ENCODE assay signal across 18 cellular contexts in the genomic region with DNA sequence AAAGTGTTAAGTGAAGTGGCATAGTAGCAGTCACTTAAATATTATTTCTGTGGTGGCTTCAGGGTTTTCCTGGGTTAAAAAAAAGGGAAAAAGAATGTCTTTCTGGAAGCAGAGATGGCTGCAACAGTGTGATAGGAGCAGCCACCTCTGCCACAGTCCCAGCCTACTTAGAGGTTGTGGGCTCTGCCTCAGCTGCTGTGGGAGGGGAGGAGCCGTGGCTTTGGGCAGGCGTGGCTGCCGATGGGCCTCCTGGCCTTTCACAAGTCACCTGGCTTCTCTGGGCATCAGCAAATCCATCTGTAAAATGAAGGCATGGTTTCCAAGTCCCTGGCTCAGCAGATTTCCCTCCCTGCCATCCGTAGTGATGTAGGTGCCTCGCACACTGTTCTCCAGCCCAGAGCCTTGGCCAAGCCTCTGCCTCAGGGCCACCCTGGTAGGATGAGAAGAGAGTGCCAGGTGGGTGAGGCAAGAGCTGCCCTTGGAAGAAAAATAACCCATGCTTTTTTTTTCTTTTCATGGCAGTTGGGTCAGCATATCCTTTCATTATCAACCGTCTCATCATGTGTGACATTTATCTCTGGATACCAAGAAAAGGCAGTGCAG.
A peak's percentile ranks its signal among the peaks of the same experiment; 100 is the strongest.
DNase-seq lines count a peak whose midpoint lies in the region; ATAC-seq and TF ChIP-seq lines count a peak whose summit lies in the region.
"Had no signal": no experiment of that assay in that cellular context is flagged by ENCODE, and none has a peak within 500 bp of the region (broad histone marks: within the 10 kb centered on the region; RNA-seq: fewer than 3 reads in every experiment).

No MANE protein-coding gene starts in this region.

- H3K4me3 Mint-ChIP-seq in activated naive CD8-positive, alpha-beta T cell treated with anti-CD3 and anti-CD28 coated beads, Interleukin-2, amount 10 ng/mL, durations not matched to agents 7 days and 5 days = no peak overlapping the region
- no peak overlapping the region for H3K4me3 Mint-ChIP-seq in activated naive CD8-positive, alpha-beta T cell treated with anti-CD3 and anti-CD28 coated beads for 36 hours
- no peak overlapping the region for H3K4me3 Mint-ChIP-seq in stimulated activated naive B cell treated with anti-CD40 and anti-IgM and Interleukin-4, amounts not matched to agents 10 μg/mL and 1 μg/mL and 100 μg/mL, for 72 hours
- H3K4me3 Mint-ChIP-seq in CD4-positive, alpha-beta memory T cell = no peak overlapping the region
- H3K4me3 Mint-ChIP-seq: CD4-positive, alpha-beta T cell; GM23338 had no signal

- in situ Hi-C loops in SK-MEL-5 (cut with HindIII; ENCODE audit: low pct_unique_long_range_greater_than_20kb, low sequenced_read_pairs) = no loop called here

- peak; percentile 76 for ATAC-seq in activated naive CD8-positive, alpha-beta T cell treated with anti-CD3 and anti-CD28 coated beads, Interleukin-2, amount 10 ng/mL, durations not matched to agents 7 days and 5 days (ENCODE audit: low read depth)
- ATAC-seq in stimulated activated naive B cell treated with anti-CD40 and anti-IgM and Interleukin-4, amounts not matched to agents 10 μg/mL and 1 μg/mL and 100 μg/mL, for 72 hours (replicated peaks) = no peak
- ATAC-seq: GM23338, K562 had no signal

- POLR2A ChIA-PET in activated naive CD8-positive, alpha-beta T cell treated with anti-CD3 and anti-CD28 coated beads, Interleukin-2, amount 10 ng/mL, durations not matched to agents 7 days and 5 days (lab: Charles Lee) = no interaction called here
- POLR2A ChIA-PET in CD4-positive, alpha-beta memory T cell (lab: Charles Lee; ENCODE audit: partially characterized antibody) = no interaction called here

- no peak overlapping the region for H3K27ac Mint-ChIP-seq in activated naive CD8-positive, alpha-beta T cell treated with anti-CD3 and anti-CD28 coated beads, Interleukin-2, amount 10 ng/mL, durations not matched to agents 7 days and 5 days
- no peak overlapping the region for H3K27ac Mint-ChIP-seq in activated naive CD8-positive, alpha-beta T cell treated with anti-CD3 and anti-CD28 coated beads for 36 hours
- H3K27ac Mint-ChIP-seq in stimulated activated naive B cell treated with anti-CD40 and anti-IgM and Interleukin-4, amounts not matched to agents 10 μg/mL and 1 μg/mL and 100 μg/mL, for 72 hours = peak overlapping the region; percentile 42
- H3K27ac Mint-ChIP-seq in CD4-positive, alpha-beta memory T cell = no peak overlapping the region
- H3K27ac Mint-ChIP-seq: CD4-positive, alpha-beta T cell; GM23338 had no signal

- intact Hi-C loops in CD4-positive, alpha-beta memory T cell (cut with micrococcal nuclease) = no loop called here

- H3K9me3 Mint-ChIP-seq in activated naive CD8-positive, alpha-beta T cell treated with anti-CD3 and anti-CD28 coated beads, Interleukin-2, amount 10 ng/mL, durations not matched to agents 7 days and 5 days = no peaks in the 10 kb centered on the region
- no peaks in the 10 kb centered on the region for H3K9me3 Mint-ChIP-seq in activated naive CD8-positive, alpha-beta T cell treated with anti-CD3 and anti-CD28 coated beads for 36 hours
- H3K9me3 Mint-ChIP-seq in stimulated activated naive B cell treated with anti-CD40 and anti-IgM and Interleukin-4, amounts not matched to agents 10 μg/mL and 1 μg/mL and 100 μg/mL, for 72 hours = no peaks in the 10 kb centered on the region
- no peaks in the 10 kb centered on the region for H3K9me3 Mint-ChIP-seq in CD4-positive, alpha-beta memory T cell
- H3K9me3 Mint-ChIP-seq: CD4-positive, alpha-beta T cell; GM23338 had no signal

- H3K4me1 ChIP-seq in BE2C = peaks cover 3% of the 10 kb centered on the region; the same call in 1 of the 2 replicates
- no peaks in the 10 kb centered on the region for H3K4me1 ChIP-seq in CD4-positive, alpha-beta memory T cell (ENCODE audit: insufficient read depth, low read length)

- no peaks in the 10 kb centered on the region for H3K27me3 ChIP-seq in BE2C
- no peaks in the 10 kb centered on the region for H3K27me3 ChIP-seq in CD4-positive, alpha-beta memory T cell (ENCODE audit: insufficient read depth, low read length)

- DNase-seq in activated naive CD8-positive, alpha-beta T cell treated with anti-CD3 and anti-CD28 coated beads, Interleukin-2, amount 10 ng/mL, durations not matched to agents 7 days and 5 days = peak; percentile 33
- DNase-seq in activated naive CD8-positive, alpha-beta T cell treated with anti-CD3 and anti-CD28 coated beads for 36 hours = no peak
- DNase-seq in SK-MEL-5 (ENCODE audit: low read depth, low spot score) (peak; percentile 24), myocyte (ENCODE audit: low read depth) (peak; percentile 77), BE2C (no peak), NCI-H2227 treated with DMSO at 0.1 percent for 48 hours (lab: John Stamatoyannopoulos, UW) (no peak)
- no peak for DNase-seq in stimulated activated naive B cell treated with anti-CD40 and anti-IgM and Interleukin-4, amounts not matched to agents 10 μg/mL and 1 μg/mL and 100 μg/mL, for 72 hours
- DNase-seq in CD4-positive, alpha-beta memory T cell = no peak
- DNase-seq: Calu3; CD4-positive, alpha-beta T cell; DMS53; NCI-H1105; NCI-H1694; NCI-H2081 treated with DMSO at 0.1 percent for 48 hours; NK-92 treated with Interleukin-12 subunit alpha and Interleukin-12 subunit beta, amount 100 ng/mL, for 24 hours; SIG-M5 had no signal

- no peak for TF ChIP-seq CTCF in BE2C (IDR thresholded peaks at IDR 0.05; ENCODE audit: low read depth, low read length)

- H3K36me3 Mint-ChIP-seq in activated naive CD8-positive, alpha-beta T cell treated with anti-CD3 and anti-CD28 coated beads, Interleukin-2, amount 10 ng/mL, durations not matched to agents 7 days and 5 days = peaks cover 21% of the 10 kb centered on the region
- peaks cover 26% of the 10 kb centered on the region for H3K36me3 Mint-ChIP-seq in activated naive CD8-positive, alpha-beta T cell treated with anti-CD3 and anti-CD28 coated beads for 36 hours
- peaks cover 42 to 48% of the 10 kb centered on the region in 2 donors for H3K36me3 Mint-ChIP-seq in stimulated activated naive B cell treated with anti-CD40 and anti-IgM and Interleukin-4, amounts not matched to agents 10 μg/mL and 1 μg/mL and 100 μg/mL, for 72 hours
- peaks cover 36 to 65% of the 10 kb centered on the region in 2 donors for H3K36me3 Mint-ChIP-seq in CD4-positive, alpha-beta memory T cell

- no peaks in the 10 kb centered on the region for H3K36me3 ChIP-seq in BE2C
- H3K36me3 ChIP-seq in CD4-positive, alpha-beta memory T cell (ENCODE audit: insufficient read depth, low read length) = peaks cover 8% of the 10 kb centered on the region

- no peak overlapping the region for H3K4me3 ChIP-seq in BE2C (ENCODE audit: low read depth, low read length)
- no peak overlapping the region for H3K4me3 ChIP-seq in CD4-positive, alpha-beta memory T cell (ENCODE audit: low read length in 2 of 2)
- H3K4me3 ChIP-seq: GM23338, K562 had no signal

- no peak overlapping the region for H3K27ac ChIP-seq in CD4-positive, alpha-beta memory T cell (ENCODE audit: low read depth, low read length)

- H3K27me3 Mint-ChIP-seq in activated naive CD8-positive, alpha-beta T cell treated with anti-CD3 and anti-CD28 coated beads, Interleukin-2, amount 10 ng/mL, durations not matched to agents 7 days and 5 days = no peaks in the 10 kb centered on the region
- no peaks in the 10 kb centered on the region for H3K27me3 Mint-ChIP-seq in activated naive CD8-positive, alpha-beta T cell treated with anti-CD3 and anti-CD28 coated beads for 36 hours
- no peaks in the 10 kb centered on the region for H3K27me3 Mint-ChIP-seq in stimulated activated naive B cell treated with anti-CD40 and anti-IgM and Interleukin-4, amounts not matched to agents 10 μg/mL and 1 μg/mL and 100 μg/mL, for 72 hours
- H3K27me3 Mint-ChIP-seq in CD4-positive, alpha-beta memory T cell = no peaks in the 10 kb centered on the region
- H3K27me3 Mint-ChIP-seq: CD4-positive, alpha-beta T cell had no signal

- peaks cover 8% of the 10 kb centered on the region for H3K4me1 Mint-ChIP-seq in activated naive CD8-positive, alpha-beta T cell treated with anti-CD3 and anti-CD28 coated beads, Interleukin-2, amount 10 ng/mL, durations not matched to agents 7 days and 5 days
- H3K4me1 Mint-ChIP-seq in activated naive CD8-positive, alpha-beta T cell treated with anti-CD3 and anti-CD28 coated beads for 36 hours = no peaks in the 10 kb centered on the region
- H3K4me1 Mint-ChIP-seq in stimulated activated naive B cell treated with anti-CD40 and anti-IgM and Interleukin-4, amounts not matched to agents 10 μg/mL and 1 μg/mL and 100 μg/mL, for 72 hours = peaks cover 9 to 27% of the 10 kb centered on the region in 2 donors
- peaks cover 0 to 9% (median 4%) of the 10 kb centered on the region in 4 donors for H3K4me1 Mint-ChIP-seq in CD4-positive, alpha-beta memory T cell
- H3K4me1 Mint-ChIP-seq: GM23338 had no signal

- no peaks in the 10 kb centered on the region; the same call in 1 of the 2 replicates for H3K9me3 ChIP-seq in BE2C
- no peaks in the 10 kb centered on the region for H3K9me3 ChIP-seq in CD4-positive, alpha-beta memory T cell (ENCODE audit: control insufficient read depth in 1 of 2, low read length in 2 of 2)

- CTCF ChIA-PET in CD4-positive, alpha-beta memory T cell (lab: Charles Lee; ENCODE audit: partially characterized antibody) = no interaction called here

Comparison
In these comparisons a context has a peak if more than half of its experiments do, and no peak if none do; other contexts are left out.
1. DNase-seq: peak in activated naive CD8-positive, alpha-beta T cell treated with anti-CD3 and anti-CD28 coated beads, Interleukin-2, amount 10 ng/mL, durations not matched to agents 7 days and 5 days (single experiment), SK-MEL-5 (single experiment) and myocyte (single experiment); none in activated naive CD8-positive, alpha-beta T cell treated with anti-CD3 and anti-CD28 coated beads for 36 hours (single experiment), stimulated activated naive B cell treated with anti-CD40 and anti-IgM and Interleukin-4, amounts not matched to agents 10 μg/mL and 1 μg/mL and 100 μg/mL, for 72 hours (single experiment), BE2C (single experiment), NCI-H2227 treated with DMSO at 0.1 percent for 48 hours (single experiment) and CD4-positive, alpha-beta memory T cell (0 of 5).